16 cellular contexts compared by ENCODE assay signal in genomic region chr11:94185387-94186084, GRCh38. TPM values are rescaled to one million over a fixed set of nuclear protein-coding genes. Genes with fewer than 3 reads are reported as not detected.
A peak's percentile ranks its signal among the peaks of the same experiment; 100 is the strongest.
DNase-seq lines count a peak whose midpoint lies in the region; ATAC-seq and TF ChIP-seq lines count a peak whose summit lies in the region.
"Had no signal": no experiment of that assay in that cellular context is flagged by ENCODE, and none has a peak within 500 bp of the region (broad histone marks: within the 10 kb centered on the region; RNA-seq: fewer than 3 reads in every experiment).

No MANE protein-coding gene starts in this region.

- H3K4me3 ChIP-seq in fibroblast of villous mesenchyme (ENCODE audit: low read depth, low read length): no peak overlapping the region
- H3K4me3 ChIP-seq: ascending aorta, colonic mucosa, uterus had no signal

- peak; percentile 96 for DNase-seq in EH (ENCODE audit: low read depth)
- peak; percentile 58 for DNase-seq in amniotic stem cell (lab: John Stamatoyannopoulos, UW)
- DNase-seq in fibroblast of villous mesenchyme (ENCODE audit: low read depth): peak; percentile 69
- DNase-seq in stromal cell of bone marrow (ENCODE audit: low read depth): peak; percentile 25
- DNase-seq in activated CD8-positive, alpha-beta T cell treated with anti-CD3 and anti-CD28 coated beads, Interleukin-2, amount 10 ng/mL, durations not matched to agents 7 days and 5 days: no peak
- DNase-seq: activated CD4-positive, alpha-beta T cell treated with anti-CD3 and anti-CD28 coated beads for 4 hours; activated naive CD4-positive, alpha-beta T cell; colonic mucosa; DMS153; NCI-H2029; NCI-H510A; stimulated activated CD4-positive, alpha-beta T cell treated with anti-CD3 and anti-CD28 coated beads, Interleukin-2, amount 100 ng/mL, for 48 hours; uterus had no signal

- peaks cover 5% of the 10 kb centered on the region for H3K36me3 Mint-ChIP-seq in activated CD8-positive, alpha-beta T cell treated with anti-CD3 and anti-CD28 coated beads, Interleukin-2, amount 10 ng/mL, durations not matched to agents 7 days and 5 days (ENCODE audit: low read depth)

- H3K9me3 Mint-ChIP-seq in activated CD8-positive, alpha-beta T cell treated with anti-CD3 and anti-CD28 coated beads, Interleukin-2, amount 10 ng/mL, durations not matched to agents 7 days and 5 days (ENCODE audit: insufficient read depth): no peaks in the 10 kb centered on the region

- no peak overlapping the region for H3K27ac Mint-ChIP-seq in activated CD8-positive, alpha-beta T cell treated with anti-CD3 and anti-CD28 coated beads, Interleukin-2, amount 10 ng/mL, durations not matched to agents 7 days and 5 days

- POLR2A ChIA-PET in activated CD8-positive, alpha-beta T cell treated with anti-CD3 and anti-CD28 coated beads, Interleukin-2, amount 10 ng/mL, durations not matched to agents 7 days and 5 days (lab: Charles Lee): interaction anchor here (1.7 kb wide), 1 partner anchor 57 kb away, joined by 4 read pairs; the partner anchor contains the start of gene PANX1

- CTCF ChIA-PET in activated CD8-positive, alpha-beta T cell treated with anti-CD3 and anti-CD28 coated beads, Interleukin-2, amount 10 ng/mL, durations not matched to agents 7 days and 5 days (lab: Charles Lee): interaction anchor here (0.9 to 3.7 kb wide), 3 partner anchors 12 to 320 kb away, joined by 3 to 26 read pairs (median 4); no protein-coding TSS in a partner anchor

- no peaks in the 10 kb centered on the region for H3K27me3 Mint-ChIP-seq in activated CD8-positive, alpha-beta T cell treated with anti-CD3 and anti-CD28 coated beads, Interleukin-2, amount 10 ng/mL, durations not matched to agents 7 days and 5 days (ENCODE audit: low read depth)

- H3K4me3 Mint-ChIP-seq in activated CD8-positive, alpha-beta T cell treated with anti-CD3 and anti-CD28 coated beads, Interleukin-2, amount 10 ng/mL, durations not matched to agents 7 days and 5 days: no peak overlapping the region

- H3K4me1 Mint-ChIP-seq in activated CD8-positive, alpha-beta T cell treated with anti-CD3 and anti-CD28 coated beads, Interleukin-2, amount 10 ng/mL, durations not matched to agents 7 days and 5 days (ENCODE audit: low read depth): no peaks in the 10 kb centered on the region

- no peak for TF ChIP-seq CTCF in fibroblast of villous mesenchyme (IDR thresholded peaks at IDR 0.05; ENCODE audit: insufficient read depth, low read depth, low read length)

- ATAC-seq in GM19035 (IDR thresholded peaks at IDR 0.05; ENCODE audit: unreplicated experiment) (no peak), GM18861 (IDR thresholded peaks at IDR 0.05; ENCODE audit: unreplicated experiment) (no peak)
- ATAC-seq in activated CD8-positive, alpha-beta T cell treated with anti-CD3 and anti-CD28 coated beads, Interleukin-2, amount 10 ng/mL, durations not matched to agents 7 days and 5 days: no peak

RNA-seq across cellular contexts. Expression of gene PANX1, which starts 56.9 kb away (rescaled TPM):
- 87.9 and 92.4 TPM in 2 replicates for total RNA-seq in fibroblast of villous mesenchyme
- 10 to 100 TPM; 12.0 to 13.0 TPM for total RNA-seq in activated CD8-positive, alpha-beta T cell treated with anti-CD3 and anti-CD28 coated beads, Interleukin-2, amount 10 ng/mL, durations not matched to agents 7 days and 5 days
